Comparison of ENCODE assay signal across 25 cellular contexts in genomic region chr2:238103465-238104070, GRCh38. TPM values are rescaled to one million over a fixed set of nuclear protein-coding genes. Genes with fewer than 3 reads are reported as not detected.
DNase-seq lines count a peak whose midpoint lies in the region; ATAC-seq and TF ChIP-seq lines count a peak whose summit lies in the region.
"Had no signal": no experiment of that assay in that cellular context is flagged by ENCODE, and none has a peak within 500 bp of the region (broad histone marks: within the 10 kb centered on the region; RNA-seq: fewer than 3 reads in every experiment).

No MANE protein-coding gene starts in this region.

- POLR2A ChIA-PET in activated B cell treated with CpG ODN at 0.5 μM for 24 hours (lab: Charles Lee) (no interaction called here), PC-9 (lab: Charles Lee; ENCODE audit: unreplicated experiment) (no interaction called here)

- H3K36me3 Mint-ChIP-seq in activated B cell treated with CpG ODN at 0.5 μM for 24 hours (ENCODE audit: low read depth): no peaks in the 10 kb centered on the region

- CTCF ChIA-PET in activated B cell treated with CpG ODN at 0.5 μM for 24 hours (lab: Charles Lee) (no interaction called here), PC-9 (lab: Charles Lee) (no interaction called here)

- no peak overlapping the region for H3K4me2 ChIP-seq in PC-9

- no peaks in the 10 kb centered on the region for H3K79me2 ChIP-seq in PC-9 (ENCODE audit: low read depth)

- H3K36me3 ChIP-seq in right atrium auricular region (no peaks in the 10 kb centered on the region), suprapubic skin (no peaks in the 10 kb centered on the region), HAP-1 (replicated peaks) (no peaks in the 10 kb centered on the region), PC-9 (ENCODE audit: low read depth) (no peaks in the 10 kb centered on the region)
- H3K36me3 ChIP-seq: BLaER1 treated with 17β-estradiol and CSF1 and Interleukin-3, amounts not matched to agents 10 nM and 100 nM; colonic mucosa; esophagus squamous epithelium; SJCRH30 had no signal

- no TSS peak for BruUV-seq in PC-9 (replicated peaks; lab: Mats Ljungman, UMichigan)

- no peaks in the 10 kb centered on the region for H3K9me3 Mint-ChIP-seq in activated B cell treated with CpG ODN at 0.5 μM for 24 hours

- ATAC-seq in Right ventricle myocardium inferior: no peak
- ATAC-seq in activated B cell treated with CpG ODN at 0.5 μM for 24 hours (ENCODE audit: low read depth): no peak
- no peak for ATAC-seq in left lobe of liver
- ATAC-seq: left ventricle myocardium superior had no signal

- DNase-seq in Right ventricle myocardium inferior (ENCODE audit: missing footprints) (peak; percentile 37), right atrium auricular region (ENCODE audit: low spot score) (no peak), activated B cell treated with CpG ODN at 0.5 μM for 24 hours (peak; percentile 7), left lobe of liver (ENCODE audit: low spot score) (peak; percentile 39), suprapubic skin (ENCODE audit: low spot score in 2 of 2) (peak; percentile 45 to 62), SIG-M5 (lab: John Stamatoyannopoulos, UW) (no peak), HAP-1 (ENCODE audit: low spot score in 2 of 2) (no peak), PC-9 (no peak)
- DNase-seq: activated CD4-positive, alpha-beta T cell treated with anti-CD3 and anti-CD28 coated beads, Interleukin-2, amount 50 U/mL, for 1 hour; activated gamma-delta T cell treated with Interleukin-2 at 50 U/mL for 16 hours; colonic mucosa; COR-L47; DMS79; esophagus squamous epithelium; GDM1; NCI-H1105 treated with DMSO at 0.1 percent for 48 hours; NCI-H2029; NCI-H526 treated with DMSO at 0.1 percent for 48 hours; nucleus accumbens; SJCRH30 had no signal

- TF ChIP-seq EP300 in suprapubic skin (IDR thresholded peaks at IDR 0.05): no peak

- H4K20me1 ChIP-seq in PC-9 (ENCODE audit: insufficient read depth): no peaks in the 10 kb centered on the region

- H3K27me3 Mint-ChIP-seq in activated B cell treated with CpG ODN at 0.5 μM for 24 hours: no peaks in the 10 kb centered on the region

- H3K4me3 ChIP-seq in right atrium auricular region (no peak overlapping the region), suprapubic skin (no peak overlapping the region), HAP-1 (no peak overlapping the region), PC-9 (no peak overlapping the region)
- H3K4me3 ChIP-seq: BLaER1 treated with 17β-estradiol and CSF1 and Interleukin-3, amounts not matched to agents 10 nM and 100 nM; colonic mucosa; esophagus squamous epithelium; SJCRH30; skin epidermis had no signal

- H3K9me2 ChIP-seq in PC-9 (ENCODE audit: insufficient read depth): no peaks in the 10 kb centered on the region

- no peak overlapping the region for H3K27ac Mint-ChIP-seq in activated B cell treated with CpG ODN at 0.5 μM for 24 hours

- H3K9me3 ChIP-seq in right atrium auricular region: no peaks in the 10 kb centered on the region
- H3K9me3 ChIP-seq in suprapubic skin: no peaks in the 10 kb centered on the region
- H3K9me3 ChIP-seq in HAP-1: no peaks in the 10 kb centered on the region
- no peaks in the 10 kb centered on the region for H3K9me3 ChIP-seq in PC-9 (ENCODE audit: insufficient read depth, low read depth)
- H3K9me3 ChIP-seq: BLaER1 treated with 17β-estradiol and CSF1 and Interleukin-3, amounts not matched to agents 10 nM and 100 nM; colonic mucosa; esophagus squamous epithelium; SJCRH30 had no signal

- no peaks in the 10 kb centered on the region for H3K27me3 ChIP-seq in right atrium auricular region
- H3K27me3 ChIP-seq in suprapubic skin: peaks cover 4% of the 10 kb centered on the region
- H3K27me3 ChIP-seq in HAP-1 (ENCODE audit: low read depth): no peaks in the 10 kb centered on the region
- no peaks in the 10 kb centered on the region for H3K27me3 ChIP-seq in PC-9 (ENCODE audit: insufficient read depth, low read depth)
- H3K27me3 ChIP-seq: colonic mucosa had no signal

- intact Hi-C loops in Right ventricle myocardium inferior (cut with DNase I) (no loop called here), activated B cell treated with CpG ODN at 0.5 μM for 24 hours (cut with micrococcal nuclease) (loop anchor here (10.0 kb wide), 1 partner anchor 131 kb away; no protein-coding TSS in a partner anchor), PC-9 (cut with micrococcal nuclease; ENCODE audit: unreplicated experiment) (no loop called here)

- TF ChIP-seq CTCF in right atrium auricular region (IDR thresholded peaks at IDR 0.05) (no peak), activated B cell treated with CpG ODN at 0.5 μM for 24 hours (IDR thresholded peaks at IDR 0.05) (no peak), suprapubic skin (IDR thresholded peaks at IDR 0.05) (no peak), PC-9 (conservative IDR thresholded peaks at IDR 0.05) (no peak)

- no peak for TF ChIP-seq POLR2A in suprapubic skin (IDR thresholded peaks at IDR 0.05)

- no peak overlapping the region for H3K4me3 Mint-ChIP-seq in activated B cell treated with CpG ODN at 0.5 μM for 24 hours

- peaks cover 38% of the 10 kb centered on the region for H3K4me1 Mint-ChIP-seq in activated B cell treated with CpG ODN at 0.5 μM for 24 hours

- H3K27ac ChIP-seq in right atrium auricular region (no peak overlapping the region), suprapubic skin (no peak overlapping the region), PC-9 (no peak overlapping the region)
- H3K27ac ChIP-seq: BLaER1 treated with 17β-estradiol and CSF1 and Interleukin-3, amounts not matched to agents 10 nM and 100 nM; colonic mucosa; esophagus squamous epithelium; SJCRH30; skin epidermis had no signal

- 93% methylated on average over 3 of the region's 11 CpGs for WGBS in suprapubic skin

- H3F3A ChIP-seq in PC-9 (ENCODE audit: insufficient read depth, low read depth): peaks cover 7% of the 10 kb centered on the region

- in situ Hi-C loops in HAP-1 (cut with MboI; ENCODE audit: low sequenced_read_pairs): no loop called here

- peaks cover 0 to 10% of the 10 kb centered on the region in 2 donors for H3K4me1 ChIP-seq in right atrium auricular region
- H3K4me1 ChIP-seq in suprapubic skin: peaks cover 10% of the 10 kb centered on the region
- 0 out of 2 replicates have a peak, but pooled peaks cover 2% of the 10 kb centered on the region for H3K4me1 ChIP-seq in HAP-1
- peaks cover 17% of the 10 kb centered on the region for H3K4me1 ChIP-seq in PC-9 (replicated peaks; ENCODE audit: insufficient read depth)

- no peak overlapping the region for H2AFZ ChIP-seq in PC-9

RNA-seq across cellular contexts. Expression of gene ESPNL, which starts 3.4 kb away (rescaled TPM):
- total RNA-seq in Right ventricle myocardium inferior (not detected), right atrium auricular region (1 to 10 TPM in 1 of 2 donors, under 1 TPM in 1; 0.26 to 2.0 TPM), activated B cell treated with CpG ODN at 0.5 μM for 24 hours (0.27 and 0.42 TPM in 2 replicates), left lobe of liver (1.7 TPM), suprapubic skin (under 1 TPM in 2 of 4 donors, not detected in 2; 0.25 to 0.56 TPM), PC-9 (2021) (1.1 and 2.2 TPM in 2 replicates)
- total RNA-seq: HT-29, left ventricle myocardium superior had no signal

RNA-seq across cellular contexts. Expression of gene KLHL30, which starts 34.9 kb away (rescaled TPM):
- total RNA-seq in Right ventricle myocardium inferior: 20.6 TPM
- total RNA-seq in right atrium auricular region: 10 to 100 TPM; 24.9 to 29.0 TPM
- total RNA-seq in activated B cell treated with CpG ODN at 0.5 μM for 24 hours: not detected in 2 replicates
- 0.10 TPM for total RNA-seq in left lobe of liver
- total RNA-seq in suprapubic skin: under 1 TPM in 2 of 4 donors, not detected in 2; 0.13 to 0.23 TPM
- 0.80 and 1.2 TPM in 2 replicates for total RNA-seq in PC-9 (2021)
- total RNA-seq: pulmonary artery endothelial cell had no signal

RNA-seq across cellular contexts. Expression of gene SCLY, which starts 42.8 kb away (rescaled TPM):
- 10.8 TPM for total RNA-seq in Right ventricle myocardium inferior
- 10 to 100 TPM in 1 of 2 donors, 1 to 10 TPM in 1; 6.5 to 11.3 TPM for total RNA-seq in right atrium auricular region
- 24.1 and 26.9 TPM in 2 replicates for total RNA-seq in activated B cell treated with CpG ODN at 0.5 μM for 24 hours
- 40.6 TPM for total RNA-seq in left lobe of liver
- total RNA-seq in suprapubic skin: 10 to 100 TPM in 2 of 4 donors, 1 to 10 TPM in 2; 5.5 to 14.5 (median 9.6) TPM
- 33.9 and 40.0 TPM in 2 replicates for total RNA-seq in PC-9 (2021)

RNA-seq across cellular contexts. Expression of gene ERFE, which starts 55.2 kb away (rescaled TPM):
- total RNA-seq in Right ventricle myocardium inferior (0.51 TPM), right atrium auricular region (1 to 10 TPM in 1 of 2 donors, under 1 TPM in 1; 0.33 to 1.5 TPM), activated B cell treated with CpG ODN at 0.5 μM for 24 hours (not detected in 2 replicates), left lobe of liver (not detected), suprapubic skin (not detected), PC-9 (2021) (9.7 and 18.3 TPM in 2 replicates)
- total RNA-seq: left ventricle myocardium superior had no signal

Comparison
In these comparisons a context has a peak if more than half of its experiments do, and no peak if none do; other contexts are left out.
1. DNase-seq: peak in Right ventricle myocardium inferior (single experiment), activated B cell treated with CpG ODN at 0.5 μM for 24 hours (single experiment), left lobe of liver (single experiment) and suprapubic skin (2 of 2); none in right atrium auricular region (single experiment), SIG-M5 (single experiment), HAP-1 (0 of 2) and PC-9 (0 of 2).